10 cellular contexts compared by ENCODE assay signal in the genomic region with DNA sequence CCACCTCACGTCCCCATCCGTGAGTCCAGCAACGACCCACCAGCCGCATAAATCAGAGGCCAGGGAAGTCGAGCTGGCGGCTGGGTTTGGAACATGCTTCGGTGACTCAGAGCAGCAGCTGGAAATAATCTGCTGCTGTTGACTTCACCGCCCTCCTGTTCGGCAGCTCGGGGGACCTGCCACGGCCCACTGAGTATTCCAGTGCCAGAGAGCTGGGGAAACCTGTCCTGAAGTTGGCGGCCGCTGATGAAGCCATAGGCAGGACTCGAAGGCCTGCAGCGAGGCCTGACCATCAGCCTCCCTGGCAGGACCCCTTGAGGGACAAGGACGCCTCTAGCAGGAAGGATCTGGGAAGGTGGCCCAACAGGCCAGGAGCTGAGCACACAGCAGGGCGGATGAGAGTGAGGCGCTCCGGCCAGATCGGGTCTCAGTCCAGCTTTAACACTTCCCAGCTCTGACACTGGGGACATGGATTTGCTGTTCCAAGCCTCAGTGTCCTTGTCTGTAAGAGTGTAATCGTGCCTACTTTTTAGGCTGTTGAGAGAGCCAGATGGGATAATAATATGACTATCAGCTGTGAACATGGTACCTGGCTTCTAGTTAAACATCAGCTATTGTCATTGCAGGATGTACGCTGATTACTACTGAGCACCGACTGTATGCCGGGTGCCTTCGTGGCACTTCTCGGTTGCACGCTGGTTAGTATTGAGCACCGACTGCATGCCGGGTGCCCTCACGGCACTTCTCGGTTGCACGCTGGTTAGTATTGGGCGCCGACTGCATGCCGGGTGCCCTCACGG. TPM values are rescaled to one million over a fixed set of nuclear protein-coding genes. Genes with fewer than 3 reads are reported as not detected.
DNase-seq lines count a peak whose midpoint lies in the region; ATAC-seq and TF ChIP-seq lines count a peak whose summit lies in the region.
"Had no signal": no experiment of that assay in that cellular context is flagged by ENCODE, and none has a peak within 500 bp of the region (broad histone marks: within the 10 kb centered on the region; RNA-seq: fewer than 3 reads in every experiment).

No MANE protein-coding gene starts in this region.

- H3K36me3 ChIP-seq in tibial artery: no peaks in the 10 kb centered on the region

- peaks cover 0 to 76% (median 30%) of the 10 kb centered on the region in 4 donors for H3K4me1 ChIP-seq in tibial artery

- TF ChIP-seq CTCF in cardiac fibroblast (IDR thresholded peaks at IDR 0.05; ENCODE audit: low read depth, low read length) (no peak), tibial artery (IDR thresholded peaks at IDR 0.05) (no peak)

- no peaks in the 10 kb centered on the region for H3K27me3 ChIP-seq in tibial artery

- H3K4me3 ChIP-seq in cardiac fibroblast (replicated peaks in 1 of 2; ENCODE audit: low read depth in 2 of 2, low read length in 2 of 2) (no peak overlapping the region), tibial artery (no peak overlapping the region)

- no peak for ATAC-seq in HG03139 (IDR thresholded peaks at IDR 0.05; ENCODE audit: unreplicated experiment)
- ATAC-seq in HG03442 (IDR thresholded peaks at IDR 0.05; ENCODE audit: unreplicated experiment): no peak
- ATAC-seq: naive thymus-derived CD8-positive, alpha-beta T cell had no signal

- no peaks in the 10 kb centered on the region for H3K9me3 ChIP-seq in tibial artery

- peak overlapping the region; percentile 59 to 71 for H3K27ac ChIP-seq in tibial artery

- peak; percentile 48 for DNase-seq in HT1080 (ENCODE audit: low read depth)
- peak; percentile 81 to 82 for DNase-seq in cardiac fibroblast (ENCODE audit: low read depth in 2 of 2)
- peak; percentile 94 for DNase-seq in left kidney (ENCODE audit: low read depth, low spot score)
- DNase-seq in tibial artery: peak; percentile 76 to 89
- DNase-seq in OCI-M1 (lab: John Stamatoyannopoulos, UW): no peak
- DNase-seq in NCI-H2107 (lab: John Stamatoyannopoulos, UW): no peak
- DNase-seq: activated CD8-positive, alpha-beta memory T cell treated with anti-CD3 and anti-CD28 coated beads for 24 hours; naive thymus-derived CD8-positive, alpha-beta T cell had no signal

- intact Hi-C loops in tibial artery (cut with DNase I; ENCODE audit: low total_unique reads): no loop called here

RNA-seq across cellular contexts. Expression of a gene that starts 50.4 kb away (rescaled TPM):
- total RNA-seq in HT1080 (2014; rRNA removed; shearing (Covaris generic)): not detected in 2 replicates
- not detected in 2 replicates for polyA plus RNA-seq in HT1080 (2015; cell fraction: cytosol; rRNA removed)
- polyA plus RNA-seq in HT1080 (2015; cell fraction: nucleus; rRNA removed): not detected in 2 replicates
- total RNA-seq: naive thymus-derived CD8-positive, alpha-beta T cell had no signal
- polyA plus RNA-seq: naive thymus-derived CD8-positive, alpha-beta T cell had no signal

Comparison
In these comparisons a context has a peak if more than half of its experiments do, and no peak if none do; other contexts are left out.
1. DNase-seq: peak in HT1080 (single experiment), cardiac fibroblast (2 of 2), left kidney (single experiment) and tibial artery (2 of 2); none in OCI-M1 (single experiment) and NCI-H2107 (single experiment).